ENCODE assay signal across 8 cellular contexts in the genomic region with DNA sequence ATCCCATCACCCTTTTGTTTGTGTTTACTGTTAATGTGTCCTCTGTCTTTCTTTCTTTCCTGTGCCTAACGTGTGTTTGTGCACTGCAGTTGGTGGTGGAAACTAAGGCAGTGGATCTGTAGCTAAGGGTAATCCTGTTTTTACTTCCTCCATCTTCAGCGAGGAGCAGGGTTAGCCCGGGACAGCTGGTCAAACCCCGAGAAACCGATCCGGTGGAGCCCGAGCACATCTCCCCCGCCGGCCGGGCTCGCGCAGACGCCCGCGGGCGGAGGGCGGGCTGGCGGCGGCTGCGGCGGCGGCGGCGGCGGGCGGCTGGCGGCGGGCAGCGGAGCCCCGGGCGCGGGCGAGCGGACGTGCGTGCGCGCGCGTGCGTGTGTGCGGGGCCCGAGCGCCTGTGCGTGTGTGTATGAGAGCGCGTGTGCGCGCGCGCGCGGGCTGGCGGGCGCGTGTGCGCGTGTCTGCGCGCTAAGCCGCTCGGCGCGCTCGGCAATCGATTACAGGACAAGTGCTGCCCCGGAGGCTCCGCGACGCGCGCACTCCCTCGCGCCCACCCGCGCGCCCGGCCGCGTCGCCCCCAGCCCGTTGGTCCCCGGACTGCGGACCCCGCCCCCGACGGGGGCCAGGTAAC. TPM values are rescaled to one million over a fixed set of nuclear protein-coding genes. Genes with fewer than 3 reads are reported as not detected.
DNase-seq lines count a peak whose midpoint lies in the region; ATAC-seq and TF ChIP-seq lines count a peak whose summit lies in the region.

A gene (minus strand): TSS at position 176 of the 628 bp plus-strand sequence. CDS start 2,983 bp downstream, outside the sequence.

- no peak within 1 kb of the TSS for H3K23ac ChIP-seq in H9 (ENCODE audit: insufficient read length, low read depth, low read length)

- peaks cover 33 to 45% of the 10 kb centered on the region in 2 experiments for H3K4me1 Mint-ChIP-seq in H9

- in situ Hi-C loops in G401 (cut with HindIII; ENCODE audit: low sequenced_read_pairs): no loop called here

- no peaks in the 10 kb centered on the region for H3K79me1 ChIP-seq in H9 (ENCODE audit: insufficient read depth, low read depth, low read length, poor library complexity, severe bottlenecking)

- H3K4me1 ChIP-seq in H9 (ENCODE audit: insufficient read depth, low read length) (no peaks in the 10 kb centered on the region), ovary (ENCODE audit: insufficient read depth) (no peaks in the 10 kb centered on the region), thymus (ENCODE audit: control insufficient read depth, insufficient read depth, low read length) (peaks cover 7% of the 10 kb centered on the region)

- H3K9me3 Mint-ChIP-seq in H9: no peaks in the 10 kb centered on the region
- H3K9me3 Mint-ChIP-seq in activated naive CD4-positive, alpha-beta T cell treated with anti-CD3 and anti-CD28 coated beads, Interleukin-2, amount 50 U/mL, for 72 hours: no peaks in the 10 kb centered on the region

- H3K23me2 ChIP-seq in H9 (ENCODE audit: insufficient read length, low read depth, low read length, poor library complexity, severe bottlenecking): peaks cover 2% of the 10 kb centered on the region

- no peak within 1 kb of the TSS for H2BK5ac ChIP-seq in H9 (ENCODE audit: insufficient read length, low read length)

- peaks cover 9% of the 10 kb centered on the region for H3K27me3 Mint-ChIP-seq in H9 (ENCODE audit: low read depth)

- peak within 1 kb of the TSS; percentile 61 for H3K18ac ChIP-seq in H9 (ENCODE audit: insufficient read length, low read depth, low read length)

- TF ChIP-seq POLR2A in ovary (IDR thresholded peaks at IDR 0.05): peak; percentile 50

- no CpG with 5 or more reads among the region's 87 CpGs for WGBS in H9 (ENCODE audit: extremely low coverage, insufficient read length, low lambda C conversion rate)
- 0 to 1% (median 1%) methylated on average over 25 to 87 of the region's 87 CpGs for WGBS in ovary, 3 donors
- WGBS in thymus: under 1% methylated on average over 87 of the region's 87 CpGs

- H3K27ac ChIP-seq in H9 (ENCODE audit: insufficient read length, low read depth, low read length) (peak within 1 kb of the TSS; percentile 72), ovary (peak within 1 kb of the TSS; percentile 87 to 91), thymus (ENCODE audit: low read depth) (peak within 1 kb of the TSS; percentile 99)

- no peak within 1 kb of the TSS for H2BK12ac ChIP-seq in H9 (ENCODE audit: insufficient read length, low read depth, low read length)

- intact Hi-C loops in Right ventricle myocardium inferior (cut with DNase I) (loop anchor here (2.0 to 10.0 kb wide), 4 partner anchors 49 to 465 kb away; no protein-coding TSS in a partner anchor), ovary (cut with DNase I) (loop anchor here in 3 of 4 donors (10.0 kb wide), 2 partner anchors 377 to 467 kb away; no protein-coding TSS in a partner anchor)

- H3K36me3 ChIP-seq in ovary: no peaks in the 10 kb centered on the region
- H3K36me3 ChIP-seq in thymus (ENCODE audit: control insufficient read depth, insufficient read depth): no peaks in the 10 kb centered on the region

- TF ChIP-seq CTCF in H9 (conservative IDR thresholded peaks at IDR 0.05) (no peak), ovary (IDR thresholded peaks at IDR 0.05) (no peak)

- no peaks in the 10 kb centered on the region for H4K20me1 ChIP-seq in H9 (ENCODE audit: control insufficient read depth, insufficient read depth, insufficient read length)

- H4K8ac ChIP-seq in H9 (replicated peaks; ENCODE audit: insufficient read length, low read depth, low read length): no peak within 1 kb of the TSS

- peak within 1 kb of the TSS; percentile 94 for H3K4me3 ChIP-seq in ovary
- peak within 1 kb of the TSS; percentile 91 for H3K4me3 ChIP-seq in thymus (ENCODE audit: low read length)

- no peaks in the 10 kb centered on the region for H3K36me3 Mint-ChIP-seq in H9 (ENCODE audit: insufficient read depth in 1 of 3, low read depth in 3 of 3)
- peaks cover 6% of the 10 kb centered on the region in 2 donors for H3K36me3 Mint-ChIP-seq in activated naive CD4-positive, alpha-beta T cell treated with anti-CD3 and anti-CD28 coated beads, Interleukin-2, amount 50 U/mL, for 72 hours

- H3K27me3 ChIP-seq in H9 (ENCODE audit: insufficient read depth, low read length) (no peaks in the 10 kb centered on the region), ovary (no peaks in the 10 kb centered on the region), thymus (ENCODE audit: control insufficient read depth, insufficient read depth) (no peaks in the 10 kb centered on the region)

- no peak within 1 kb of the TSS for H3K56ac ChIP-seq in H9 (ENCODE audit: insufficient read length, low read depth, low read length)

- H2BK15ac ChIP-seq in H9 (ENCODE audit: low read depth, low read length): no peak within 1 kb of the TSS

- no peak within 1 kb of the TSS for H2BK20ac ChIP-seq in H9 (ENCODE audit: low read depth, low read length, poor library complexity, severe bottlenecking)

- peak within 1 kb of the TSS; percentile 85 for H3K4me2 ChIP-seq in H9 (ENCODE audit: insufficient read depth, insufficient read length, low read length)

- H3K4ac ChIP-seq in H9 (ENCODE audit: low read depth, low read length): no peak within 1 kb of the TSS

- H3K4me3 Mint-ChIP-seq in H9: peak within 1 kb of the TSS; percentile 86 to 90

- H3K14ac ChIP-seq in H9 (ENCODE audit: insufficient read depth, low read length): no peak within 1 kb of the TSS

- DNase-seq in G401 (ENCODE audit: low spot score): peak; percentile 85
- DNase-seq in H9: peak; percentile 77
- DNase-seq in M059J (ENCODE audit: low read depth): peak; percentile 81
- peak; percentile 84 for DNase-seq in SK-N-DZ (ENCODE audit: low spot score)
- DNase-seq in activated naive CD4-positive, alpha-beta T cell treated with anti-CD3 and anti-CD28 coated beads, Interleukin-2, amount 50 U/mL, for 72 hours (ENCODE audit: low spot score in 2 of 2): peak; percentile 51 to 57
- DNase-seq in Right ventricle myocardium inferior (ENCODE audit: missing footprints): peak; percentile 93
- DNase-seq in ovary: peak; percentile 79 to 92 (median 84)

- H2BK120ac ChIP-seq in H9 (ENCODE audit: low read depth, low read length, poor library complexity, severe bottlenecking): no peak within 1 kb of the TSS

- H3K9me3 ChIP-seq in H9 (ENCODE audit: control insufficient read depth, low read depth, low read length): no peaks in the 10 kb centered on the region
- no peaks in the 10 kb centered on the region for H3K9me3 ChIP-seq in ovary
- no peaks in the 10 kb centered on the region for H3K9me3 ChIP-seq in thymus (ENCODE audit: control insufficient read depth)

- H3T11ph ChIP-seq in H9 (ENCODE audit: low read length): no peak within 1 kb of the TSS

- no peaks in the 10 kb centered on the region for H3K79me2 ChIP-seq in H9 (ENCODE audit: insufficient read depth, low read length)

- no peak within 1 kb of the TSS for H4K91ac ChIP-seq in H9 (ENCODE audit: insufficient read length, low read depth, low read length)

- peak; percentile 75 to 88 for ATAC-seq in activated naive CD4-positive, alpha-beta T cell treated with anti-CD3 and anti-CD28 coated beads, Interleukin-2, amount 50 U/mL, for 72 hours
- peak; percentile 93 for ATAC-seq in Right ventricle myocardium inferior

- H2AFZ ChIP-seq in H9 (ENCODE audit: low read length): peak within 1 kb of the TSS; percentile 73

- no peak within 1 kb of the TSS for H4K5ac ChIP-seq in H9 (ENCODE audit: insufficient read length, low read depth, low read length)

- peak within 1 kb of the TSS; percentile 59 to 90 (median 89); a peak in 6 of 7 replicates for H3K27ac Mint-ChIP-seq in H9
- peak within 1 kb of the TSS; percentile 36 to 44 for H3K27ac Mint-ChIP-seq in activated naive CD4-positive, alpha-beta T cell treated with anti-CD3 and anti-CD28 coated beads, Interleukin-2, amount 50 U/mL, for 72 hours

- no peak within 1 kb of the TSS for H2AK5ac ChIP-seq in H9 (ENCODE audit: insufficient read length, low read length)

- peak within 1 kb of the TSS; percentile 92 for H3K9ac ChIP-seq in H9 (ENCODE audit: extremely low read depth, insufficient read length, low read length)

- no peak for TF ChIP-seq EP300 in ovary (IDR thresholded peaks at IDR 0.05)

RNA-seq across cellular contexts. Expression of the gene that starts here (rescaled TPM):
- total RNA-seq in G401 (2014; rRNA removed; shearing (Covaris generic)): 0.80 TPM in 1 of 2 replicates, not detected in the other
- total RNA-seq in H9 (2021): 1.9 and 3.0 TPM in 2 replicates
- total RNA-seq in M059J (2014; rRNA removed; shearing (Covaris generic)): 8.2 and 8.3 TPM in 2 replicates
- 0.58 and 0.68 TPM in 2 replicates for polyA plus RNA-seq in SK-N-DZ (2014; cell fraction: cytosol; rRNA removed)
- 0.92 and 1.3 TPM in 2 replicates for polyA plus RNA-seq in SK-N-DZ (2014; cell fraction: nucleus; rRNA removed)
- 1 to 10 TPM; 1.8 to 8.9 TPM for total RNA-seq in activated naive CD4-positive, alpha-beta T cell treated with anti-CD3 and anti-CD28 coated beads, Interleukin-2, amount 50 U/mL, for 72 hours
- total RNA-seq in Right ventricle myocardium inferior: 4.7 TPM
- 1 to 10 TPM; 3.3 to 7.4 (median 5.3) TPM for total RNA-seq in ovary
- 1 to 10 TPM in 1 of 2 donors, under 1 TPM in 1; 0.52 to 1.8 TPM for polyA plus RNA-seq in ovary
- polyA plus RNA-seq in thymus: 19.2 TPM

Comparison
In these comparisons a context has a peak if more than half of its experiments do, and no peak if none do; other contexts are left out.
1. Peak in every context shown above with its lines: DNase-seq, ATAC-seq, H3K4me3 ChIP-seq and H3K27ac ChIP-seq.
2. Peak in DNase-seq in G401; RNA of the gene not detected or under 1 TPM.